8 cellular contexts compared by ENCODE assay signal in the genomic region with DNA sequence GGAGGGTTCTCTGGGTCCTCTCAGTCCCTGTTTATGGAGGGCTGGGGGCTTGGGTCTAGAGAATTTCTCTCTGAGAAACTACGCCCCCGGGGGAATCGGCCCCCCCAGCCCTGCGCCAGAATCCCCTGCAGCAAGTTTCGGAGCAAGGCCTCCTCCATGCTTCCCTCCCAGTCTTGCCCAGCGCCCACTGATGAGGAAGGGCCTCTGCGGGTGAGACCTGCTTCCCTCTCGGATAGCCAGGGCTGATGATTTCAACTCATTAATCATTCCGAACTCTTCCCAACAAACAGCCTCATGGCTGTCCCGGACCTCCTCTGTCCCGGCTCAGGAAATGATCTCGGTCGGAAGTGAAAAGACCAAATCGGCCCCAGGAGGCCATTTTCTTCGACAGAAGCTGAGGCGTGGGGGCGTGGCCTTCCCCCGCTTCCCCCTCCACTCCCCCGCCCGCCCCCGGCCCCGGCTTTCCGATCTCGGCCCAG. TPM values are rescaled to one million over a fixed set of nuclear protein-coding genes. Genes with fewer than 3 reads are reported as not detected.
DNase-seq lines count a peak whose midpoint lies in the region; ATAC-seq and TF ChIP-seq lines count a peak whose summit lies in the region.

No MANE protein-coding gene starts in this region.

- no peaks in the 10 kb centered on the region for H3K36me3 ChIP-seq in stomach smooth muscle (ENCODE audit: control insufficient read depth in 2 of 2, insufficient read depth in 2 of 2, low read length in 2 of 2)

- no peak for TF ChIP-seq CTCF in cardiac fibroblast (IDR thresholded peaks at IDR 0.05; ENCODE audit: low read depth, low read length)

- H3K9me3 ChIP-seq in stomach smooth muscle (ENCODE audit: control insufficient read depth in 2 of 2, low read length in 2 of 2) = no peaks in the 10 kb centered on the region

- peak; percentile 2 for ATAC-seq in HG03135 (IDR thresholded peaks at IDR 0.05; ENCODE audit: unreplicated experiment)
- no peak for ATAC-seq in GM21529 (IDR thresholded peaks at IDR 0.05; ENCODE audit: unreplicated experiment)

- DNase-seq in NCI-H2107 (lab: John Stamatoyannopoulos, UW) (peak; percentile 71), NCI-H2107 treated with DMSO at 0.1 percent for 48 hours (lab: John Stamatoyannopoulos, UW; ENCODE audit: unreplicated experiment) (no peak), cardiac fibroblast (ENCODE audit: low read depth in 2 of 2) (peak in 1 of 2 donors; percentile 75)

- peak overlapping the region; percentile 99 for H3K9ac ChIP-seq in stomach smooth muscle (ENCODE audit: low read length in 2 of 2)

- H3K27me3 ChIP-seq in layer of hippocampus (ENCODE audit: control insufficient read depth, insufficient read depth, low read length) (no peaks in the 10 kb centered on the region), stomach smooth muscle (ENCODE audit: control insufficient read depth in 1 of 2, insufficient read depth in 2 of 2, low read length in 2 of 2) (no peaks in the 10 kb centered on the region)

- H3K27ac ChIP-seq in layer of hippocampus (ENCODE audit: low read depth, low read length) = peak overlapping the region; percentile 99
- peak overlapping the region; percentile 99 for H3K27ac ChIP-seq in stomach smooth muscle (ENCODE audit: low read length)

- peak overlapping the region; percentile 54 to 60 for H3K4me3 ChIP-seq in cardiac fibroblast (replicated peaks in 1 of 2; ENCODE audit: low read depth in 2 of 2, low read length in 2 of 2)
- peak overlapping the region; percentile 82 to 98 for H3K4me3 ChIP-seq in stomach smooth muscle (ENCODE audit: low read length in 2 of 2)

- peaks cover 48% of the 10 kb centered on the region for H3K4me1 ChIP-seq in stomach smooth muscle (ENCODE audit: control insufficient read depth, insufficient read depth, low read length)

TF ChIP-seq in PFSK-1, 5 proteins besides CTCF, POLR2A, EP300 and RAD21:
- TF ChIP-seq TAF1 (IDR thresholded peaks at IDR 0.05; ENCODE audit: borderline replicate concordance, insufficient read depth, low read length) = peak; percentile 70
- peak in 1 of 2 experiments; percentile 32; a peak in 1 of 4 replicates for TF ChIP-seq REST (IDR thresholded peaks at IDR 0.05; ENCODE audit: insufficient read depth in 1 of 2, low read depth in 2 of 2, low read length in 2 of 2)
- peak; percentile 62; the same call in 1 of the 2 replicates for TF ChIP-seq POLR2AphosphoS5 (IDR thresholded peaks at IDR 0.05; ENCODE audit: low read depth, low read length)
- TF ChIP-seq FOXP2 (optimal IDR thresholded peaks at IDR 0.05; ENCODE audit: borderline replicate concordance, extremely low read depth, extremely low read length, insufficient read depth) = no peak
TF ChIP-seq in PFSK-1: peak in this region for 3.

RNA-seq across cellular contexts. Expression of gene HEXIM1, which starts 1.1 kb away (rescaled TPM):
- 20.4 TPM for polyA plus RNA-seq in PFSK-1 (2012; ENCODE audit: insufficient read length, low read depth)

RNA-seq across cellular contexts. Expression of gene ACBD4, which starts 11.7 kb away (rescaled TPM):
- polyA plus RNA-seq in PFSK-1 (2012; ENCODE audit: insufficient read length, low read depth) = 13.6 TPM

RNA-seq across cellular contexts. Expression of gene HEXIM2, which starts 14.5 kb away (rescaled TPM):
- 24.9 TPM for polyA plus RNA-seq in PFSK-1 (2012; ENCODE audit: insufficient read length, low read depth)

RNA-seq across cellular contexts. Expression of gene PLCD3, which starts 14.8 kb away (rescaled TPM):
- polyA plus RNA-seq in PFSK-1 (2012; ENCODE audit: insufficient read length, low read depth) = 121 TPM
